19 cellular contexts compared by ENCODE assay signal in the genomic region with DNA sequence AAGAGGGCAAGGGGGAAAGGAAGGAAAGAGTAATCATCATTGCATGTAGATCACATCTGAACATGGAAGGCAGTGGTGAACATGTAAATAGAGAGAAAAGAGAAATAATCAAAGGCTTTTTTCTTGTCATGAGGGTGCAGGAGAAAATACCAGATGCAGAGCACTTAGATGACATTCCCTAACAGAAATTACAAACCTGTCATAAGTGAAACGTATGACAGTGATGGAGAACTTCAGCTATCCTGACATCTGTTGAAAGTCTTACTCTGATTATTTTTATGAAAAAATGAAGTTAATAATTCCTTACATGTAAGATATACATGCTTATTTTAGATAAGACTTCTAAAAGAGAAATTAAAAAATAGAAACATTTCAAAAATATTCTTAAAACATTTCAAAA. TPM values are rescaled to one million over a fixed set of nuclear protein-coding genes. Genes with fewer than 3 reads are reported as not detected.
DNase-seq lines count a peak whose midpoint lies in the region; ATAC-seq, FAIRE-seq and TF ChIP-seq lines count a peak whose summit lies in the region.
"Had no signal": no experiment of that assay in that cellular context is flagged by ENCODE, and none has a peak within 500 bp of the region (broad histone marks: within the 10 kb centered on the region; RNA-seq: fewer than 3 reads in every experiment).

No MANE protein-coding gene starts in this region.

- DNase-seq in NCI-H2171 treated with DMSO at 0.1 percent for 48 hours (lab: John Stamatoyannopoulos, UW), result peak; percentile 19
- DNase-seq in NCI-H2171 (lab: John Stamatoyannopoulos, UW), result no peak
- DNase-seq in kidney, result no peak
- DNase-seq in putamen (ENCODE audit: low spot score), result no peak
- DNase-seq in NCI-H2227 treated with DMSO at 0.1 percent for 48 hours (lab: John Stamatoyannopoulos, UW), result no peak
- no peak for DNase-seq in activated naive CD8-positive, alpha-beta T cell treated with anti-CD3 and anti-CD28 coated beads, Interleukin-2, amount 50 U/mL, for 24 hours
- DNase-seq: CD4-positive, alpha-beta memory T cell; DMS153; DMS79; GOT3; H7 had no signal

- H3K27ac ChIP-seq in kidney (ENCODE audit: low read depth in 2 of 2, low read length in 2 of 2), result no peak overlapping the region
- H3K27ac ChIP-seq: 22Rv1, BLaER1 had no signal

- no peak overlapping the region for H3K4me3 Mint-ChIP-seq in stimulated activated memory B cell treated with anti-CD40 and anti-IgM and Interleukin-4, amounts not matched to agents 10 μg/mL and 1 μg/mL and 100 μg/mL, for 72 hours
- H3K4me3 Mint-ChIP-seq in activated naive CD8-positive, alpha-beta T cell treated with anti-CD3 and anti-CD28 coated beads, Interleukin-2, amount 50 U/mL, for 24 hours, result no peak overlapping the region
- H3K4me3 Mint-ChIP-seq: CD14-positive monocyte had no signal

- ATAC-seq in stimulated activated memory B cell treated with anti-CD40 and anti-IgM and Interleukin-4, amounts not matched to agents 10 μg/mL and 1 μg/mL and 100 μg/mL, for 72 hours, result no peak
- no peak for ATAC-seq in activated naive CD8-positive, alpha-beta T cell treated with anti-CD3 and anti-CD28 coated beads, Interleukin-2, amount 50 U/mL, for 24 hours
- ATAC-seq: HCT116, HepG2 had no signal

- H3K4me2 ChIP-seq in Loucy (ENCODE audit: low read depth, low read length, poor library complexity, severe bottlenecking), result peak overlapping the region; percentile 37

- H3K9ac ChIP-seq in Loucy (ENCODE audit: low read depth, low read length, poor library complexity, severe bottlenecking) (no peak overlapping the region), kidney (ENCODE audit: low read length in 2 of 2) (no peak overlapping the region)
- H3K9ac ChIP-seq: BLaER1 had no signal

- H2AFZ ChIP-seq in Loucy (ENCODE audit: low read length), result no peak overlapping the region

- TF ChIP-seq CTCF in Loucy (conservative IDR thresholded peaks at IDR 0.05; ENCODE audit: low read length) (no peak), kidney (IDR thresholded peaks at IDR 0.05; ENCODE audit: borderline replicate concordance, extremely low read depth, insufficient read depth) (no peak)

- no peaks in the 10 kb centered on the region for H3F3A ChIP-seq in Loucy (ENCODE audit: low read depth)

- peaks cover 83% of the 10 kb centered on the region for H3K79me2 ChIP-seq in Loucy (ENCODE audit: insufficient read depth, low read length)

- no peaks in the 10 kb centered on the region for H3K27me3 ChIP-seq in Loucy (ENCODE audit: insufficient read depth, low read length, poor library complexity, severe bottlenecking)
- H3K27me3 ChIP-seq: BLaER1 had no signal

- H3K4me3 ChIP-seq in Loucy (ENCODE audit: low read length, poor library complexity, severe bottlenecking) (no peak overlapping the region), kidney (ENCODE audit: low read length in 2 of 2) (no peak overlapping the region)
- H3K4me3 ChIP-seq: BLaER1 had no signal

- H3K4me1 Mint-ChIP-seq in stimulated activated memory B cell treated with anti-CD40 and anti-IgM and Interleukin-4, amounts not matched to agents 10 μg/mL and 1 μg/mL and 100 μg/mL, for 72 hours, result peaks cover 63% of the 10 kb centered on the region
- H3K4me1 Mint-ChIP-seq in activated naive CD8-positive, alpha-beta T cell treated with anti-CD3 and anti-CD28 coated beads, Interleukin-2, amount 50 U/mL, for 24 hours, result peaks cover 42% of the 10 kb centered on the region

- H3K36me3 ChIP-seq in Loucy (ENCODE audit: insufficient read depth, low read length), result no peaks in the 10 kb centered on the region
- no peaks in the 10 kb centered on the region for H3K36me3 ChIP-seq in kidney (ENCODE audit: control insufficient read depth in 1 of 2, insufficient read depth in 2 of 2, low read length in 2 of 2)

- H3K9me3 Mint-ChIP-seq in stimulated activated memory B cell treated with anti-CD40 and anti-IgM and Interleukin-4, amounts not matched to agents 10 μg/mL and 1 μg/mL and 100 μg/mL, for 72 hours, result peaks cover 3% of the 10 kb centered on the region
- H3K9me3 Mint-ChIP-seq in activated naive CD8-positive, alpha-beta T cell treated with anti-CD3 and anti-CD28 coated beads, Interleukin-2, amount 50 U/mL, for 24 hours, result no peaks in the 10 kb centered on the region

- H3K4me1 ChIP-seq in Loucy (ENCODE audit: insufficient read depth, low read length, poor library complexity, severe bottlenecking) (peaks cover 25% of the 10 kb centered on the region), kidney (ENCODE audit: control insufficient read depth in 1 of 2, insufficient read depth in 1 of 2, low read depth in 1 of 2, low read length in 2 of 2) (no peaks in the 10 kb centered on the region)

- H3K36me3 Mint-ChIP-seq in stimulated activated memory B cell treated with anti-CD40 and anti-IgM and Interleukin-4, amounts not matched to agents 10 μg/mL and 1 μg/mL and 100 μg/mL, for 72 hours, result peaks cover 23% of the 10 kb centered on the region
- H3K36me3 Mint-ChIP-seq in activated naive CD8-positive, alpha-beta T cell treated with anti-CD3 and anti-CD28 coated beads, Interleukin-2, amount 50 U/mL, for 24 hours (ENCODE audit: low read depth), result peaks cover 16% of the 10 kb centered on the region

- peaks cover 10% of the 10 kb centered on the region for H4K20me1 ChIP-seq in Loucy (ENCODE audit: insufficient read depth, low read length, poor library complexity, severe bottlenecking)

- peak; percentile 38 for FAIRE-seq in kidney (lab: Jason Lieb, UNC)
- FAIRE-seq: GM12892, HepG2 had no signal

- H3K27me3 Mint-ChIP-seq in stimulated activated memory B cell treated with anti-CD40 and anti-IgM and Interleukin-4, amounts not matched to agents 10 μg/mL and 1 μg/mL and 100 μg/mL, for 72 hours, result no peaks in the 10 kb centered on the region
- no peaks in the 10 kb centered on the region for H3K27me3 Mint-ChIP-seq in activated naive CD8-positive, alpha-beta T cell treated with anti-CD3 and anti-CD28 coated beads, Interleukin-2, amount 50 U/mL, for 24 hours
- H3K27me3 Mint-ChIP-seq: CD4-positive, alpha-beta memory T cell had no signal

- H3K9me3 ChIP-seq in Loucy (ENCODE audit: insufficient read depth, low read depth, low read length), result no peaks in the 10 kb centered on the region
- H3K9me3 ChIP-seq in kidney (ENCODE audit: control insufficient read depth in 1 of 2, low read length in 2 of 2), result no peaks in the 10 kb centered on the region

- peak overlapping the region; percentile 48 for H3K27ac Mint-ChIP-seq in stimulated activated memory B cell treated with anti-CD40 and anti-IgM and Interleukin-4, amounts not matched to agents 10 μg/mL and 1 μg/mL and 100 μg/mL, for 72 hours
- H3K27ac Mint-ChIP-seq in activated naive CD8-positive, alpha-beta T cell treated with anti-CD3 and anti-CD28 coated beads, Interleukin-2, amount 50 U/mL, for 24 hours, result no peak overlapping the region

- intact Hi-C loops in kidney (cut with DNase I), result no loop called here

- H3K9me2 ChIP-seq in Loucy (replicated peaks; ENCODE audit: low read depth, low read length), result no peaks in the 10 kb centered on the region

RNA-seq across cellular contexts. Expression of a gene that starts 54.7 kb away (rescaled TPM):
- total RNA-seq in kidney, result 43.9 TPM
- 8.0 TPM for polyA plus RNA-seq in kidney (ENCODE audit: insufficient read depth, low read depth, low replicate concordance)
